In the genomic region with DNA sequence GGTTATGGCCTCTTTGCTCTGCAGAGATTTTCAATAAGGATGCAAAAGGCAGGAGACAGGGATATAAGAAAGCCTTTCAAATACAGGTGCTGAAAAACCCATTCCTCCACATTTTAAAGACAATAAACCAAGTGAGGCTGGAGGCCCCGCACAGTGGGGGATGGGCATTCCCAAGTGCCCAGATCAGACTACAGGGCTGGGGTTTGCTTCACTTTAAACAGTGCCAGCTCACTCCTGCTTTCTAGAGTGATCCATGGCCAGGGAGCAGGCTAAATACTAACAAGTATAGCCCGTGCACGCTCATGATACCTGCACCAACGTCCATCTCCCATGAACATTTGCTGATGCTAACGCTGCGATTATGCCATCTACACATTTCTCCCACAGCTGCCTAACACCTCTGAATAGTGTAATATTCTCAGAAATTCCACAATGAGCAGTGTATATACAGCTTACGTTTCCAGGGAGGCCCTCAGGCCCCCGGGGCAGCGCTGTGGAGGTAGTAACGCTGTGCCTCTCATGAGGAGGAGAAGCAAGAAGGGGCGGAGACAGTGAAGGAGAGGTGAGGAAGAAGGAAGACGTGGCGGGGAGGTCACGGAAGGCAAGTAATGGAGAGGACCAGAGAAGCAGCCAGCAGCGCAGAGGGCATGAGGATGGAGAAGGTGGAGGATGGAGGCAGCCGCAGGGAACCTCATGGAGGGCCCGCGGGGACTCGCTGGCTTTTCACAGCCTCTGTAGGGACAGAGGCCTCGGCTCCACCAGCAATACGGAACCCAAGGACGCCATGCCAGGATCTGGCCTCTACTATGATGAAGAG, we compare ENCODE assay signal across 24 cellular contexts.
"Had no signal": no experiment of that assay in that cellular context is flagged by ENCODE, and none has a peak within 500 bp of the region (broad histone marks: within the 10 kb centered on the region; RNA-seq: fewer than 3 reads in every experiment).

No MANE protein-coding gene starts in this region.

- H3K27ac ChIP-seq: coronary artery, gastroesophageal sphincter, pancreas, tibial artery, VCaP had no signal

- H3K36me3 Mint-ChIP-seq: natural killer cell had no signal

- DNase-seq: activated CD4-positive, alpha-beta T cell treated with anti-CD3 and anti-CD28 coated beads for 1 hour; activated CD4-positive, alpha-beta T cell treated with anti-CD3 and anti-CD28 coated beads, Interleukin-2, amount 50 U/mL, for 4 hours; activated CD8-positive, alpha-beta memory T cell treated with anti-CD3 and anti-CD28 coated beads, Interleukin-2, amount 50 U/mL, for 48 hours; activated naive CD4-positive, alpha-beta T cell; activated naive CD8-positive, alpha-beta T cell treated with anti-CD3 and anti-CD28 coated beads for 36 hours; activated T-cell treated with anti-CD3 and anti-CD28 coated beads, Interleukin-2, amount 50 U/mL, for 4 hours; cerebellar nuclear complex; head of caudate nucleus; hypothalamus; left ventricle myocardium superior; mammary epithelial cell; midbrain; natural killer cell; pancreas; right cardiac atrium; stimulated activated CD4-positive, alpha-beta T cell treated with anti-CD3 and anti-CD28 coated beads, Interleukin-4, amount 100 ng/mL, for 24 hours; stimulated activated naive CD4-positive, alpha-beta T cell treated with Interleukin-2 at 50 U/mL for 16 hours; T-cell; tibial artery had no signal

- H3K27me3 ChIP-seq: gastroesophageal sphincter, pancreas, tibial artery had no signal

- H3K4me3 ChIP-seq: coronary artery, gastroesophageal sphincter, pancreas, tibial artery had no signal

- H3K27ac Mint-ChIP-seq: activated naive CD8-positive, alpha-beta T cell treated with anti-CD3 and anti-CD28 coated beads for 36 hours; activated T-helper 2 cell treated with anti-CD3 and anti-CD28 coated beads, Interferon-gamma antibody, Interleukin-2, Interleukin-4, amounts not matched to agents 10 μg/mL and 5 μg/mL and 100 μg/mL, durations not matched to agents 14 hours and 24 hours and 36 hours; natural killer cell; T-cell; T-helper 2 cell treated with Interferon-gamma antibody and Interleukin-4, amounts not matched to agents 5 μg/mL and 100 μg/mL, for 36 hours had no signal

- H3K4me1 Mint-ChIP-seq: natural killer cell had no signal

- H3K4me3 Mint-ChIP-seq: activated naive CD8-positive, alpha-beta T cell treated with anti-CD3 and anti-CD28 coated beads for 36 hours; activated T-cell treated with anti-CD3 and anti-CD28 coated beads, Interleukin-2, amount 50 U/mL, for 4 hours; natural killer cell; T-cell; T-helper 2 cell treated with Interferon-gamma antibody and Interleukin-4, amounts not matched to agents 5 μg/mL and 100 μg/mL, for 36 hours had no signal

- H3K9me3 Mint-ChIP-seq: activated naive CD8-positive, alpha-beta T cell treated with anti-CD3 and anti-CD28 coated beads for 36 hours; activated T-cell treated with anti-CD3 and anti-CD28 coated beads, Interleukin-2, amount 50 U/mL, for 4 hours; activated T-helper 2 cell treated with anti-CD3 and anti-CD28 coated beads, Interferon-gamma antibody, Interleukin-2, Interleukin-4, amounts not matched to agents 10 μg/mL and 5 μg/mL and 100 μg/mL, durations not matched to agents 14 hours and 24 hours and 36 hours; natural killer cell; T-cell; T-helper 2 cell treated with Interferon-gamma antibody and Interleukin-4, amounts not matched to agents 5 μg/mL and 100 μg/mL, for 36 hours had no signal

- H3K36me3 ChIP-seq: gastroesophageal sphincter, pancreas, tibial artery had no signal

- H3K9me3 ChIP-seq: gastroesophageal sphincter, pancreas, tibial artery had no signal

- H3K27me3 Mint-ChIP-seq: activated naive CD8-positive, alpha-beta T cell treated with anti-CD3 and anti-CD28 coated beads for 36 hours; T-cell had no signal

- H3K4me1 ChIP-seq: tibial artery had no signal
